1 cellular context compared by ENCODE assay signal in genomic region chr5:148290271-148291195, GRCh38.
TF ChIP-seq lines count a peak whose summit lies in the region.

No MANE protein-coding gene starts in this region.

TF ChIP-seq in neural cell, 6 proteins besides CTCF, POLR2A, EP300 and RAD21:
- TF ChIP-seq, protein P1, sequence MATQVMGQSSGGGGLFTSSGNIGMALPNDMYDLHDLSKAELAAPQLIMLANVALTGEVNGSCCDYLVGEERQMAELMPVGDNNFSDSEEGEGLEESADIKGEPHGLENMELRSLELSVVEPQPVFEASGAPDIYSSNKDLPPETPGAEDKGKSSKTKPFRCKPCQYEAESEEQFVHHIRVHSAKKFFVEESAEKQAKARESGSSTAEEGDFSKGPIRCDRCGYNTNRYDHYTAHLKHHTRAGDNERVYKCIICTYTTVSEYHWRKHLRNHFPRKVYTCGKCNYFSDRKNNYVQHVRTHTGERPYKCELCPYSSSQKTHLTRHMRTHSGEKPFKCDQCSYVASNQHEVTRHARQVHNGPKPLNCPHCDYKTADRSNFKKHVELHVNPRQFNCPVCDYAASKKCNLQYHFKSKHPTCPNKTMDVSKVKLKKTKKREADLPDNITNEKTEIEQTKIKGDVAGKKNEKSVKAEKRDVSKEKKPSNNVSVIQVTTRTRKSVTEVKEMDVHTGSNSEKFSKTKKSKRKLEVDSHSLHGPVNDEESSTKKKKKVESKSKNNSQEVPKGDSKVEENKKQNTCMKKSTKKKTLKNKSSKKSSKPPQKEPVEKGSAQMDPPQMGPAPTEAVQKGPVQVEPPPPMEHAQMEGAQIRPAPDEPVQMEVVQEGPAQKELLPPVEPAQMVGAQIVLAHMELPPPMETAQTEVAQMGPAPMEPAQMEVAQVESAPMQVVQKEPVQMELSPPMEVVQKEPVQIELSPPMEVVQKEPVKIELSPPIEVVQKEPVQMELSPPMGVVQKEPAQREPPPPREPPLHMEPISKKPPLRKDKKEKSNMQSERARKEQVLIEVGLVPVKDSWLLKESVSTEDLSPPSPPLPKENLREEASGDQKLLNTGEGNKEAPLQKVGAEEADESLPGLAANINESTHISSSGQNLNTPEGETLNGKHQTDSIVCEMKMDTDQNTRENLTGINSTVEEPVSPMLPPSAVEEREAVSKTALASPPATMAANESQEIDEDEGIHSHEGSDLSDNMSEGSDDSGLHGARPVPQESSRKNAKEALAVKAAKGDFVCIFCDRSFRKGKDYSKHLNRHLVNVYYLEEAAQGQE (IDR thresholded peaks at IDR 0.05; ENCODE audit: borderline replicate concordance), result no peak
- no peak for TF ChIP-seq MXI1 (conservative IDR thresholded peaks at IDR 0.05; ENCODE audit: poor library complexity, severe bottlenecking)
- TF ChIP-seq TAF1 (IDR thresholded peaks at IDR 0.05; ENCODE audit: low read depth), result no peak
- TF ChIP-seq SMC3 (conservative IDR thresholded peaks at IDR 0.05; ENCODE audit: poor library complexity), result peak; percentile 76
- TF ChIP-seq POLR2AphosphoS5 (IDR thresholded peaks at IDR 0.05), result no peak
- no peak for TF ChIP-seq EZH2 (IDR thresholded peaks at IDR 0.05; ENCODE audit: borderline replicate concordance, insufficient read depth, low read length, poor library complexity, severe bottlenecking)
TF ChIP-seq in neural cell: peak in this region for 1.
